Comparison of ENCODE assay signal across 15 cellular contexts in genomic region chr10:110057461-110057860, GRCh38. TPM values are rescaled to one million over a fixed set of nuclear protein-coding genes. Genes with fewer than 3 reads are reported as not detected.
DNase-seq lines count a peak whose midpoint lies in the region; ATAC-seq, FAIRE-seq and TF ChIP-seq lines count a peak whose summit lies in the region.
"Had no signal": no experiment of that assay in that cellular context is flagged by ENCODE, and none has a peak within 500 bp of the region (broad histone marks: within the 10 kb centered on the region; RNA-seq: fewer than 3 reads in every experiment).

No MANE protein-coding gene starts in this region.

- no peaks in the 10 kb centered on the region for H4K20me1 ChIP-seq in BLaER1 treated with 17β-estradiol and CSF1 and Interleukin-3, amounts not matched to agents 10 nM and 100 nM
- H4K20me1 ChIP-seq in Karpas-422 (ENCODE audit: insufficient read depth, low read depth, low read length) = no peaks in the 10 kb centered on the region; the same call in 1 of the 2 replicates

- in situ Hi-C loops in HAP-1 (cut with MboI; ENCODE audit: low sequenced_read_pairs) = no loop called here

- no peak for TF ChIP-seq POLR2A in GM12891 (IDR thresholded peaks at IDR 0.05; ENCODE audit: low read depth, low read length)

- H3K9me3 Mint-ChIP-seq in activated naive CD8-positive, alpha-beta T cell treated with anti-CD3 and anti-CD28 coated beads, Interleukin-2, amount 10 ng/mL, durations not matched to agents 7 days and 5 days = no peaks in the 10 kb centered on the region
- H3K9me3 Mint-ChIP-seq in naive thymus-derived CD8-positive, alpha-beta T cell = no peaks in the 10 kb centered on the region

- peak overlapping the region in 6 of 11 experiments; percentile 17 to 70 (median 30); a peak in 6 of 22 replicates for H3K27ac ChIP-seq in BLaER1 treated with 17β-estradiol and CSF1 and Interleukin-3, amounts not matched to agents 10 nM and 100 nM
- no peak overlapping the region for H3K27ac ChIP-seq in Karpas-422 (ENCODE audit: low read length)

- peaks cover 13% of the 10 kb centered on the region for H3K36me3 Mint-ChIP-seq in activated naive CD8-positive, alpha-beta T cell treated with anti-CD3 and anti-CD28 coated beads, Interleukin-2, amount 10 ng/mL, durations not matched to agents 7 days and 5 days
- H3K36me3 Mint-ChIP-seq in naive thymus-derived CD8-positive, alpha-beta T cell = peaks cover 0 to 2% (median 0%) of the 10 kb centered on the region in 3 donors

- no peaks in the 10 kb centered on the region for H3K27me3 Mint-ChIP-seq in activated naive CD8-positive, alpha-beta T cell treated with anti-CD3 and anti-CD28 coated beads, Interleukin-2, amount 10 ng/mL, durations not matched to agents 7 days and 5 days
- no peaks in the 10 kb centered on the region for H3K27me3 Mint-ChIP-seq in naive thymus-derived CD8-positive, alpha-beta T cell

- H3K4me3 ChIP-seq in BLaER1 treated with 17β-estradiol and CSF1 and Interleukin-3, amounts not matched to agents 10 nM and 100 nM = no peak overlapping the region
- H3K4me3 ChIP-seq in Karpas-422 (ENCODE audit: low read length) (no peak overlapping the region), HAP-1 (no peak overlapping the region)
- H3K4me3 ChIP-seq: skin epidermis had no signal

- H3K27me3 ChIP-seq in BLaER1 treated with 17β-estradiol and CSF1 and Interleukin-3, amounts not matched to agents 10 nM and 100 nM = no peaks in the 10 kb centered on the region
- H3K27me3 ChIP-seq in Karpas-422 (ENCODE audit: low read length) = no peaks in the 10 kb centered on the region
- no peaks in the 10 kb centered on the region for H3K27me3 ChIP-seq in HAP-1 (ENCODE audit: low read depth)

- peak overlapping the region; percentile 47 for H3K4me3 Mint-ChIP-seq in activated naive CD8-positive, alpha-beta T cell treated with anti-CD3 and anti-CD28 coated beads, Interleukin-2, amount 10 ng/mL, durations not matched to agents 7 days and 5 days
- H3K4me3 Mint-ChIP-seq in naive thymus-derived CD8-positive, alpha-beta T cell = peak overlapping the region in 9 of 10 donors; percentile 4 to 86 (median 72)

- peak overlapping the region; percentile 40 for H3K27ac Mint-ChIP-seq in activated naive CD8-positive, alpha-beta T cell treated with anti-CD3 and anti-CD28 coated beads, Interleukin-2, amount 10 ng/mL, durations not matched to agents 7 days and 5 days
- peak overlapping the region; percentile 7 to 98 (median 72) for H3K27ac Mint-ChIP-seq in naive thymus-derived CD8-positive, alpha-beta T cell

- no peaks in the 10 kb centered on the region for H3K9me3 ChIP-seq in BLaER1 treated with 17β-estradiol and CSF1 and Interleukin-3, amounts not matched to agents 10 nM and 100 nM (replicated peaks in 1 of 11)
- H3K9me3 ChIP-seq in Karpas-422 (ENCODE audit: low read length) (no peaks in the 10 kb centered on the region), HAP-1 (no peaks in the 10 kb centered on the region)

- H3K79me2 ChIP-seq in Karpas-422 (ENCODE audit: low read length) = no peaks in the 10 kb centered on the region

- DNase-seq in GM12891 (ENCODE audit: insufficient read length, low spot score) (no peak), Karpas-422 (no peak), HAP-1 (ENCODE audit: low spot score in 2 of 2) (no peak)
- DNase-seq in activated naive CD8-positive, alpha-beta T cell treated with anti-CD3 and anti-CD28 coated beads, Interleukin-2, amount 10 ng/mL, durations not matched to agents 7 days and 5 days = no peak
- DNase-seq in naive thymus-derived CD8-positive, alpha-beta T cell = no peak
- no peak for DNase-seq in activated CD8-positive, alpha-beta memory T cell treated with anti-CD3 and anti-CD28 coated beads, Interleukin-2, amount 50 U/mL, for 48 hours
- DNase-seq: activated naive CD4-positive, alpha-beta T cell; NCI-H2081 treated with DMSO at 0.1 percent for 48 hours; NK-92 treated with Interleukin-12 subunit alpha and Interleukin-12 subunit beta, amount 100 ng/mL, for 24 hours; SHP77 treated with DMSO at 0.1 percent for 48 hours had no signal

- no peak overlapping the region for H2AFZ ChIP-seq in Karpas-422 (ENCODE audit: low read length)

- H3K9me2 ChIP-seq in Karpas-422 (replicated peaks; ENCODE audit: insufficient read depth, low read length) = no peaks in the 10 kb centered on the region

- peak overlapping the region; percentile 37 to 90 (median 69); a peak in 20 of 22 replicates for H3K4me2 ChIP-seq in BLaER1 treated with 17β-estradiol and CSF1 and Interleukin-3, amounts not matched to agents 10 nM and 100 nM
- H3K4me2 ChIP-seq in Karpas-422 (ENCODE audit: low read depth, low read length, poor library complexity, severe bottlenecking) = no peak overlapping the region

- POLR2A ChIA-PET in activated naive CD8-positive, alpha-beta T cell treated with anti-CD3 and anti-CD28 coated beads, Interleukin-2, amount 10 ng/mL, durations not matched to agents 7 days and 5 days (lab: Charles Lee) = interaction anchor here (0.5 to 1.5 kb wide), 7 partner anchors 9 to 149 kb away, joined by 3 to 7 read pairs (median 3); no protein-coding TSS in a partner anchor
- POLR2A ChIA-PET in naive thymus-derived CD8-positive, alpha-beta T cell (lab: Charles Lee) = interaction anchor here (1.2 to 2.0 kb wide), 4 partner anchors 12 to 49 kb away, joined by 4 to 10 read pairs (median 4); no protein-coding TSS in a partner anchor

- H3K36me3 ChIP-seq in BLaER1 treated with 17β-estradiol and CSF1 and Interleukin-3, amounts not matched to agents 10 nM and 100 nM = peaks cover 0 to 14% (median 0%) of the 10 kb centered on the region in 11 experiments; a peak in 2 of 22 replicates
- no peaks in the 10 kb centered on the region for H3K36me3 ChIP-seq in Karpas-422 (ENCODE audit: insufficient read depth, low read length)
- H3K36me3 ChIP-seq in HAP-1 (replicated peaks) = no peaks in the 10 kb centered on the region

- peaks cover 41 to 75% (median 48%) of the 10 kb centered on the region in 10 experiments for H3K4me1 ChIP-seq in BLaER1 treated with 17β-estradiol and CSF1 and Interleukin-3, amounts not matched to agents 10 nM and 100 nM
- H3K4me1 ChIP-seq in Karpas-422 (ENCODE audit: low read length) = no peaks in the 10 kb centered on the region
- peaks cover 5% of the 10 kb centered on the region for H3K4me1 ChIP-seq in HAP-1

- FAIRE-seq in GM12891 (lab: Jason Lieb, UNC) = peak; percentile 28
- FAIRE-seq: colon, islet of Langerhans had no signal

- no peak overlapping the region; a peak in 1 of 22 replicates for H3K9ac ChIP-seq in BLaER1 treated with 17β-estradiol and CSF1 and Interleukin-3, amounts not matched to agents 10 nM and 100 nM
- no peak overlapping the region for H3K9ac ChIP-seq in Karpas-422 (ENCODE audit: low read length)

- ATAC-seq in activated naive CD8-positive, alpha-beta T cell treated with anti-CD3 and anti-CD28 coated beads, Interleukin-2, amount 10 ng/mL, durations not matched to agents 7 days and 5 days (ENCODE audit: low read depth) = no peak
- no peak for ATAC-seq in naive thymus-derived CD8-positive, alpha-beta T cell
- ATAC-seq in HG03095 (IDR thresholded peaks at IDR 0.05; ENCODE audit: unreplicated experiment) = no peak

- H3K4me1 Mint-ChIP-seq in activated naive CD8-positive, alpha-beta T cell treated with anti-CD3 and anti-CD28 coated beads, Interleukin-2, amount 10 ng/mL, durations not matched to agents 7 days and 5 days = peaks cover 47% of the 10 kb centered on the region
- H3K4me1 Mint-ChIP-seq in naive thymus-derived CD8-positive, alpha-beta T cell = peaks cover 31 to 88% (median 80%) of the 10 kb centered on the region in 4 donors

TF ChIP-seq in GM12891, 5 proteins besides CTCF, POLR2A, EP300 and RAD21:
- no peak for TF ChIP-seq POU2F2 (IDR thresholded peaks at IDR 0.05; ENCODE audit: low read depth, low read length)
- no peak for TF ChIP-seq PAX5 (IDR thresholded peaks at IDR 0.05; ENCODE audit: insufficient read depth, low read length, severe bottlenecking)
- no peak for TF ChIP-seq POLR2AphosphoS5 (IDR thresholded peaks at IDR 0.05; ENCODE audit: low read depth, low read length)
- TF ChIP-seq TAF1 (IDR thresholded peaks at IDR 0.05; ENCODE audit: low read depth, low read length) = no peak
- TF ChIP-seq SPI1 (IDR thresholded peaks at IDR 0.05; ENCODE audit: low read depth, low read length) = no peak

RNA-seq across cellular contexts. Expression of gene ADD3, which starts 49.7 kb away (rescaled TPM):
- polyA plus RNA-seq in GM12891 (2012; ENCODE audit: low read depth, missing spikeins) = 18.9 TPM
- 100 to 1,000 TPM; 212 to 227 TPM for total RNA-seq in activated naive CD8-positive, alpha-beta T cell treated with anti-CD3 and anti-CD28 coated beads, Interleukin-2, amount 10 ng/mL, durations not matched to agents 7 days and 5 days
- total RNA-seq in naive thymus-derived CD8-positive, alpha-beta T cell = 100 to 1,000 TPM; 332 to 358 TPM
- 100 to 1,000 TPM; 356 to 405 (median 359) TPM for polyA plus RNA-seq in naive thymus-derived CD8-positive, alpha-beta T cell
- total RNA-seq in Karpas-422 (2014; rRNA removed; shearing (Covaris generic); ENCODE audit: low replicate concordance) = 15.4 and 16.5 TPM in 2 replicates

Comparison
In these comparisons a context has a peak if more than half of its experiments do, and no peak if none do; other contexts are left out.
1. RNA of gene ADD3, which starts 49.7 kb away (total RNA-seq): 332 to 358 TPM in naive thymus-derived CD8-positive, alpha-beta T cell and 212 to 227 TPM in activated naive CD8-positive, alpha-beta T cell treated with anti-CD3 and anti-CD28 coated beads, Interleukin-2, amount 10 ng/mL, durations not matched to agents 7 days and 5 days; 15.4 to 16.5 TPM in Karpas-422; every median in the first group is over 10 times any median in the second.